ENCODE assay signal across 9 cellular contexts in genomic region chr12:49091056-49091835, GRCh38. TPM values are rescaled to one million over a fixed set of nuclear protein-coding genes. Genes with fewer than 3 reads are reported as not detected.
DNase-seq lines count a peak whose midpoint lies in the region; ATAC-seq, FAIRE-seq and TF ChIP-seq lines count a peak whose summit lies in the region.
"Had no signal": no experiment of that assay in that cellular context is flagged by ENCODE, and none has a peak within 500 bp of the region (broad histone marks: within the 10 kb centered on the region; RNA-seq: fewer than 3 reads in every experiment).

No MANE protein-coding gene starts in this region.

- no peak overlapping the region for H3K14ac ChIP-seq in H1 (ENCODE audit: insufficient read length)

- H3K4me3 Mint-ChIP-seq in Caco-2 (ENCODE audit: unreplicated experiment) (peak overlapping the region; percentile 38), osteocyte (ENCODE audit: unreplicated experiment) (peak overlapping the region; percentile 57)

- H3K9me3 Mint-ChIP-seq in Caco-2 (ENCODE audit: unreplicated experiment), result no peaks in the 10 kb centered on the region
- no peaks in the 10 kb centered on the region for H3K9me3 Mint-ChIP-seq in osteocyte (ENCODE audit: unreplicated experiment)

- H4K8ac ChIP-seq in H1 (ENCODE audit: extremely low read depth, insufficient read depth, low read length), result no peak overlapping the region

- H3K27me3 Mint-ChIP-seq in Caco-2 (ENCODE audit: insufficient read depth, unreplicated experiment) (peaks cover 28% of the 10 kb centered on the region), osteocyte (ENCODE audit: unreplicated experiment) (peaks cover 36% of the 10 kb centered on the region)

- H4K5ac ChIP-seq in H1 (ENCODE audit: insufficient read length, low read depth, low read length), result no peak overlapping the region

- no peak overlapping the region for H3K4ac ChIP-seq in H1 (replicated peaks; ENCODE audit: insufficient read length, low read depth, low read length)

- intact Hi-C loops in Caco-2 (cut with micrococcal nuclease; ENCODE audit: unreplicated experiment), result no loop called here

- H2BK5ac ChIP-seq in H1 (ENCODE audit: low read depth, low read length), result no peak overlapping the region

- H3K4me1 ChIP-seq in Caco-2, result peaks cover 11% of the 10 kb centered on the region
- peaks cover 21% of the 10 kb centered on the region for H3K4me1 ChIP-seq in HUES64 (ENCODE audit: insufficient read depth, low read length)
- peaks cover 0 to 47% (median 20%) of the 10 kb centered on the region in 4 experiments; a peak in 6 of 7 replicates for H3K4me1 ChIP-seq in H1 (replicated peaks in 1 of 4; ENCODE audit: control insufficient read depth in 3 of 4, insufficient read depth in 4 of 4, low read length in 3 of 4)

- H3K18ac ChIP-seq in H1 (ENCODE audit: extremely low read depth, low read length), result no peak overlapping the region

- no peak for FAIRE-seq in H1 (lab: Jason Lieb, UNC)

- no peak overlapping the region for H3K23ac ChIP-seq in H1 (ENCODE audit: insufficient read length)

- H3K27me3 ChIP-seq in Caco-2 (replicated peaks; ENCODE audit: control insufficient read depth, insufficient read depth, low read length), result peaks cover 17% of the 10 kb centered on the region; the same call in 1 of the 2 replicates
- H3K27me3 ChIP-seq in HUES64 (ENCODE audit: insufficient read depth, low read length), result peaks cover 95% of the 10 kb centered on the region
- H3K27me3 ChIP-seq in H1 (replicated peaks in 1 of 4; ENCODE audit: control insufficient read depth in 3 of 4, extremely low read depth in 1 of 4, insufficient read depth in 3 of 4, low read length in 3 of 4), result peaks cover 58 to 89% (median 81%) of the 10 kb centered on the region in 4 experiments

- H3K4me3 ChIP-seq in Caco-2 (ENCODE audit: low read depth, low read length) (no peak overlapping the region), HUES64 (ENCODE audit: low read length) (peak overlapping the region; percentile 45), H1 (ENCODE audit: extremely low read depth in 1 of 4, insufficient read depth in 2 of 4, low read depth in 3 of 4, low read length in 4 of 4) (peak overlapping the region in 3 of 4 experiments; percentile 9 to 50 (median 12); a peak in 4 of 8 replicates)

- H3K79me2 ChIP-seq in H1 (ENCODE audit: control insufficient read depth in 1 of 2, insufficient read depth in 2 of 2, low read length in 2 of 2), result no peaks in the 10 kb centered on the region

- no peak overlapping the region for H2BK15ac ChIP-seq in H1 (ENCODE audit: low read length)

- no peak overlapping the region for H4K91ac ChIP-seq in H1 (replicated peaks; ENCODE audit: insufficient read length, low read length)

- H2BK20ac ChIP-seq in H1 (ENCODE audit: low read length), result no peak overlapping the region

- DNase-seq in Caco-2, result no peak
- peak in 1 of 2 experiments; percentile 63 for DNase-seq in H1 (ENCODE audit: low read depth in 1 of 2, low spot score in 2 of 2)
- DNase-seq in osteocyte (ENCODE audit: extremely low spot score, unreplicated experiment), result no peak
- DNase-seq in GM10266 (ENCODE audit: extremely low spot score), result no peak
- DNase-seq in NCI-H2107 (lab: John Stamatoyannopoulos, UW), result no peak
- DNase-seq in central memory CD4-positive, alpha-beta T cell, result no peak

- TF ChIP-seq CTCF in Caco-2 (IDR thresholded peaks at IDR 0.05; ENCODE audit: insufficient read depth in 1 of 2, low read depth in 1 of 2, low read length in 1 of 2, severe bottlenecking in 1 of 2, unreplicated experiment in 1 of 2), result no peak
- no peak for TF ChIP-seq CTCF in H1 (IDR thresholded peaks at IDR 0.05; ENCODE audit: control extremely low read depth in 1 of 3, insufficient read depth in 1 of 3, low read depth in 1 of 3, low read length in 3 of 3)
- no peak for TF ChIP-seq CTCF in osteocyte (IDR thresholded peaks at IDR 0.05)
- TF ChIP-seq CTCF in GM10266 (IDR thresholded peaks at IDR 0.05; ENCODE audit: control insufficient read depth, insufficient read depth, low read depth, missing control alignments), result no peak

- H2BK120ac ChIP-seq in H1 (replicated peaks; ENCODE audit: low read depth, low read length), result no peak overlapping the region

- CTCF ChIA-PET in Caco-2 (lab: Charles Lee), result interaction anchor here (1.2 to 4.9 kb wide), 6 partner anchors 18 to 94 kb away, joined by 4 to 40 read pairs (median 8); partner anchors contain the start of genes LMBR1L and RHEBL1
- CTCF ChIA-PET in H1 (lab: Charles Lee; ENCODE audit: partially characterized antibody), result interaction anchor here (0.5 to 11.2 kb wide), 19 partner anchors 10 to 487 kb away, joined by 3 to 178 read pairs (median 5); partner anchors contain the start of genes DDN, LMBR1L, RHEBL1 and TUBA1B

- no peak for ATAC-seq in HG02759 (IDR thresholded peaks at IDR 0.05; ENCODE audit: unreplicated experiment)

- BruUV-seq in Caco-2 (replicated peaks; lab: Mats Ljungman, UMichigan), result no TSS peak

- no peak overlapping the region for H3K27ac Mint-ChIP-seq in Caco-2 (ENCODE audit: unreplicated experiment)
- H3K27ac Mint-ChIP-seq in osteocyte (ENCODE audit: unreplicated experiment), result no peak overlapping the region

- no peak overlapping the region for H3K56ac ChIP-seq in H1 (replicated peaks; ENCODE audit: insufficient read length, low read depth, low read length)

- H3K9ac ChIP-seq in HUES64 (ENCODE audit: low read depth, low read length) (no peak overlapping the region), H1 (replicated peaks in 1 of 4; ENCODE audit: extremely low read depth in 1 of 4, low read depth in 3 of 4, low read length in 3 of 4) (no peak overlapping the region)

- H2BK12ac ChIP-seq in H1 (ENCODE audit: low read depth, low read length), result no peak overlapping the region; the same call in 1 of the 2 replicates

- H3K36me3 ChIP-seq in Caco-2 (ENCODE audit: control insufficient read depth, insufficient read depth, low read length) (no peaks in the 10 kb centered on the region), HUES64 (ENCODE audit: insufficient read depth, low read length) (no peaks in the 10 kb centered on the region), H1 (ENCODE audit: control insufficient read depth in 2 of 4, insufficient read depth in 4 of 4, low read length in 3 of 4) (peaks cover 0 to 4% (median 0%) of the 10 kb centered on the region in 4 experiments; a peak in 1 of 8 replicates)
- H3K36me3 ChIP-seq: prostate gland had no signal

- no peaks in the 10 kb centered on the region for H3K79me1 ChIP-seq in H1 (ENCODE audit: low read depth, low read length)

- no peak overlapping the region for H2AFZ ChIP-seq in H1 (ENCODE audit: low read length)

- H3K4me2 ChIP-seq in H1 (ENCODE audit: insufficient read depth in 1 of 2, low read depth in 2 of 2, low read length in 2 of 2), result peak overlapping the region; percentile 45 to 75; a peak in 3 of 4 replicates

- H3K23me2 ChIP-seq in H1 (ENCODE audit: low read depth, low read length), result peaks cover 13% of the 10 kb centered on the region

- H4K20me1 ChIP-seq in H1 (replicated peaks in 1 of 2; ENCODE audit: control insufficient read depth in 1 of 2, insufficient read depth in 2 of 2, low read length in 2 of 2), result peaks cover 5 to 9% of the 10 kb centered on the region in 2 experiments

- peaks cover 17% of the 10 kb centered on the region for H3K36me3 Mint-ChIP-seq in Caco-2 (ENCODE audit: insufficient read depth, unreplicated experiment)
- peaks cover 4% of the 10 kb centered on the region for H3K36me3 Mint-ChIP-seq in osteocyte (ENCODE audit: unreplicated experiment)

- no peak overlapping the region for H2AK5ac ChIP-seq in H1 (ENCODE audit: low read depth, low read length)

- H3K9me3 ChIP-seq in Caco-2 (no peaks in the 10 kb centered on the region), HUES64 (ENCODE audit: insufficient read depth, low read depth, low read length) (no peaks in the 10 kb centered on the region), H1 (ENCODE audit: insufficient read depth in 2 of 2, low read depth in 1 of 2, low read length in 1 of 2) (no peaks in the 10 kb centered on the region; a peak in 1 of 4 replicates)
- H3K9me3 ChIP-seq: prostate gland had no signal

- no peak overlapping the region for H3K27ac ChIP-seq in HUES64 (ENCODE audit: low read depth, low read length)
- no peak overlapping the region for H3K27ac ChIP-seq in H1 (ENCODE audit: low read depth, low read length)
- H3K27ac ChIP-seq: prostate gland had no signal

- WGBS in HUES64, result 30% methylated on average over 37 of the region's 41 CpGs
- 37% methylated on average over 40 of the region's 41 CpGs; no CpG with 5 or more reads in 1 of the 2 experiments for WGBS in H1 (ENCODE audit: extremely low coverage in 1 of 2, insufficient coverage in 1 of 2, insufficient read length in 1 of 2, insufficient replicate concordance in 2 of 2, low coverage in 1 of 2, low lambda C conversion rate in 2 of 2, missing lambda C conversion rate in 1 of 2), 2 experiments

- peaks cover 7% of the 10 kb centered on the region for H3K4me1 Mint-ChIP-seq in Caco-2 (ENCODE audit: low read depth, unreplicated experiment)
- peaks cover 37% of the 10 kb centered on the region for H3K4me1 Mint-ChIP-seq in osteocyte (ENCODE audit: unreplicated experiment)

- no peak for TF ChIP-seq EP300 in H1 (IDR thresholded peaks at IDR 0.05; ENCODE audit: borderline replicate concordance in 1 of 2, low read depth in 2 of 2, low read length in 2 of 2)

- no peak for TF ChIP-seq RAD21 in H1 (IDR thresholded peaks at IDR 0.05 in 1 of 2, conservative IDR thresholded peaks at IDR 0.05 in 1 of 2; ENCODE audit: low read depth in 2 of 2, low read length in 2 of 2)

- POLR2A ChIA-PET in Caco-2 (lab: Charles Lee) (no interaction called here), H1 (lab: Charles Lee; ENCODE audit: partially characterized antibody) (interaction anchor here (1.0 to 6.4 kb wide), 10 partner anchors 12 to 226 kb away, joined by 3 to 66 read pairs (median 6); partner anchors contain the start of genes KMT2D, LMBR1L, RHEBL1 and RND1)

- TF ChIP-seq POLR2A in H1 (IDR thresholded peaks at IDR 0.05; ENCODE audit: control extremely low read depth in 1 of 2, low read depth in 2 of 2, low read length in 2 of 2), result no peak

RNA-seq across cellular contexts. Expression of gene DHH, which starts 3.4 kb away (rescaled TPM):
- total RNA-seq in Caco-2 (2022), result 0.16 TPM in 1 of 2 replicates, not detected in the other
- not detected for polyA plus RNA-seq in HUES64 (2013, experiment 1 of 2)
- not detected for polyA plus RNA-seq in HUES64 (2013, experiment 2 of 2)
- total RNA-seq in H1 (2021; fragmentation: NEBNext Ultra II Directional; extraction: Animal tissue kit (Norgen Biotek cat#: 25700)), result 0.11 and 0.13 TPM in 2 replicates
- 0.03 and 0.09 TPM in 2 replicates for polyA plus RNA-seq in H1 (2011; rRNA removed)
- 0.03 TPM for polyA plus RNA-seq in H1 (2011; cell fraction: cytosol; rRNA removed)
- 0.16 TPM for polyA plus RNA-seq in H1 (2011; cell fraction: nucleus; rRNA removed)
- 0.04 to 0.09 TPM (median 0.05 TPM) in 4 replicates for polyA plus RNA-seq in H1 (2012, experiment 1 of 2)
- polyA plus RNA-seq in H1 (2012, experiment 2 of 2), result not detected
- 0.04 TPM for polyA plus RNA-seq in H1 (2013, experiment 1 of 2)
- polyA plus RNA-seq in H1 (2013, experiment 2 of 2), result 0.06 TPM
- not detected in 2 replicates for polyA minus RNA-seq in H1 (2011; rRNA and poly(A)+ RNA removed)
- not detected for polyA minus RNA-seq in H1 (2011; cell fraction: cytosol; rRNA and poly(A)+ RNA removed)
- not detected for polyA minus RNA-seq in H1 (2011; cell fraction: nucleus; rRNA and poly(A)+ RNA removed)
- 0.13 TPM in 1 of 2 replicates, not detected in the other for total RNA-seq in osteocyte

RNA-seq across cellular contexts. Expression of gene LMBR1L, which starts 19.4 kb away (rescaled TPM):
- total RNA-seq in Caco-2 (2022) (43.1 and 43.9 TPM in 2 replicates), osteocyte (85.2 and 86.1 TPM in 2 replicates)
- polyA plus RNA-seq in HUES64 (2013, experiment 1 of 2), result 28.1 TPM
- 38.3 TPM for polyA plus RNA-seq in HUES64 (2013, experiment 2 of 2)
- 47.7 and 49.6 TPM in 2 replicates for total RNA-seq in H1 (2021; fragmentation: NEBNext Ultra II Directional; extraction: Animal tissue kit (Norgen Biotek cat#: 25700))
- polyA plus RNA-seq in H1 (2011; rRNA removed), result 36.6 and 54.6 TPM in 2 replicates
- 42.5 TPM for polyA plus RNA-seq in H1 (2011; cell fraction: cytosol; rRNA removed)
- polyA plus RNA-seq in H1 (2011; cell fraction: nucleus; rRNA removed), result 180 TPM
- polyA plus RNA-seq in H1 (2012, experiment 1 of 2), result 30.8 to 52.0 TPM (median 47.4 TPM) in 4 replicates
- 37.8 TPM for polyA plus RNA-seq in H1 (2012, experiment 2 of 2)
- 30.1 TPM for polyA plus RNA-seq in H1 (2013, experiment 1 of 2)
- polyA plus RNA-seq in H1 (2013, experiment 2 of 2), result 33.4 TPM
- 99.6 and 107 TPM in 2 replicates for polyA minus RNA-seq in H1 (2011; rRNA and poly(A)+ RNA removed)
- polyA minus RNA-seq in H1 (2011; cell fraction: cytosol; rRNA and poly(A)+ RNA removed), result 35.4 TPM
- 78.7 TPM for polyA minus RNA-seq in H1 (2011; cell fraction: nucleus; rRNA and poly(A)+ RNA removed)

RNA-seq across cellular contexts. Expression of gene RHEBL1, which starts 21.5 kb away (rescaled TPM):
- total RNA-seq in Caco-2 (2022), result 2.5 and 2.6 TPM in 2 replicates
- 4.0 TPM for polyA plus RNA-seq in HUES64 (2013, experiment 1 of 2)
- 3.9 TPM for polyA plus RNA-seq in HUES64 (2013, experiment 2 of 2)
- 7.0 and 7.5 TPM in 2 replicates for total RNA-seq in H1 (2021; fragmentation: NEBNext Ultra II Directional; extraction: Animal tissue kit (Norgen Biotek cat#: 25700))
- polyA plus RNA-seq in H1 (2011; rRNA removed), result 8.1 and 9.4 TPM in 2 replicates
- polyA plus RNA-seq in H1 (2011; cell fraction: cytosol; rRNA removed), result 8.9 TPM
- polyA plus RNA-seq in H1 (2011; cell fraction: nucleus; rRNA removed), result 8.4 TPM
- 6.8 to 8.2 TPM (median 7.4 TPM) in 4 replicates for polyA plus RNA-seq in H1 (2012, experiment 1 of 2)
- 6.5 TPM for polyA plus RNA-seq in H1 (2012, experiment 2 of 2)
- polyA plus RNA-seq in H1 (2013, experiment 1 of 2), result 4.7 TPM
- 4.9 TPM for polyA plus RNA-seq in H1 (2013, experiment 2 of 2)
- 5.3 and 7.7 TPM in 2 replicates for polyA minus RNA-seq in H1 (2011; rRNA and poly(A)+ RNA removed)
- 3.9 TPM for polyA minus RNA-seq in H1 (2011; cell fraction: cytosol; rRNA and poly(A)+ RNA removed)
- 3.0 TPM for polyA minus RNA-seq in H1 (2011; cell fraction: nucleus; rRNA and poly(A)+ RNA removed)
- 0.86 and 1.2 TPM in 2 replicates for total RNA-seq in osteocyte

RNA-seq across cellular contexts. Expression of gene KMT2D, which starts 30.7 kb away (rescaled TPM):
- total RNA-seq in Caco-2 (2022), result 139 and 140 TPM in 2 replicates
- 23.6 TPM for polyA plus RNA-seq in HUES64 (2013, experiment 1 of 2)
- polyA plus RNA-seq in HUES64 (2013, experiment 2 of 2), result 25.5 TPM
- total RNA-seq in H1 (2021; fragmentation: NEBNext Ultra II Directional; extraction: Animal tissue kit (Norgen Biotek cat#: 25700)), result 86.3 and 92.3 TPM in 2 replicates
- polyA plus RNA-seq in H1 (2011; rRNA removed), result 9.1 and 15.7 TPM in 2 replicates
- 14.5 TPM for polyA plus RNA-seq in H1 (2011; cell fraction: cytosol; rRNA removed)
- polyA plus RNA-seq in H1 (2011; cell fraction: nucleus; rRNA removed), result 56.4 TPM
- polyA plus RNA-seq in H1 (2012, experiment 1 of 2), result 30.8 to 49.4 TPM (median 44.1 TPM) in 4 replicates
- 16.1 TPM for polyA plus RNA-seq in H1 (2012, experiment 2 of 2)
- polyA plus RNA-seq in H1 (2013, experiment 1 of 2), result 18.0 TPM
- 12.9 TPM for polyA plus RNA-seq in H1 (2013, experiment 2 of 2)
- polyA minus RNA-seq in H1 (2011; rRNA and poly(A)+ RNA removed), result 34.4 and 39.4 TPM in 2 replicates
- 64.4 TPM for polyA minus RNA-seq in H1 (2011; cell fraction: cytosol; rRNA and poly(A)+ RNA removed)
- polyA minus RNA-seq in H1 (2011; cell fraction: nucleus; rRNA and poly(A)+ RNA removed), result 44.7 TPM
- 91.2 and 97.5 TPM in 2 replicates for total RNA-seq in osteocyte

RNA-seq across cellular contexts. Expression of gene TUBA1B, which starts 39.9 kb away (rescaled TPM):
- total RNA-seq in Caco-2 (2022) (1,866 and 1,882 TPM in 2 replicates), osteocyte (497 and 503 TPM in 2 replicates)
- polyA plus RNA-seq in HUES64 (2013, experiment 1 of 2), result 2,373 TPM
- polyA plus RNA-seq in HUES64 (2013, experiment 2 of 2), result 2,516 TPM
- 2,092 and 2,144 TPM in 2 replicates for total RNA-seq in H1 (2021; fragmentation: NEBNext Ultra II Directional; extraction: Animal tissue kit (Norgen Biotek cat#: 25700))
- 5,662 and 6,837 TPM in 2 replicates for polyA plus RNA-seq in H1 (2011; rRNA removed)
- 4,812 TPM for polyA plus RNA-seq in H1 (2011; cell fraction: cytosol; rRNA removed)
- 2,873 TPM for polyA plus RNA-seq in H1 (2011; cell fraction: nucleus; rRNA removed)
- 2,207 to 3,001 TPM (median 2,867 TPM) in 4 replicates for polyA plus RNA-seq in H1 (2012, experiment 1 of 2)
- polyA plus RNA-seq in H1 (2012, experiment 2 of 2), result 3,322 TPM
- 1,861 TPM for polyA plus RNA-seq in H1 (2013, experiment 1 of 2)
- polyA plus RNA-seq in H1 (2013, experiment 2 of 2), result 1,829 TPM
- polyA minus RNA-seq in H1 (2011; rRNA and poly(A)+ RNA removed), result 5,078 and 5,287 TPM in 2 replicates
- polyA minus RNA-seq in H1 (2011; cell fraction: cytosol; rRNA and poly(A)+ RNA removed), result 1,363 TPM
- polyA minus RNA-seq in H1 (2011; cell fraction: nucleus; rRNA and poly(A)+ RNA removed), result 988 TPM
